In genomic region chr2:68464651-68465050, GRCh38 we compare ENCODE assay signal across 12 cellular contexts.
"Had no signal": no experiment of that assay in that cellular context is flagged by ENCODE, and none has a peak within 500 bp of the region (broad histone marks: within the 10 kb centered on the region; RNA-seq: fewer than 3 reads in every experiment).

No MANE protein-coding gene starts in this region.

- H3K4me2 ChIP-seq: hepatocyte had no signal

- H3K27ac Mint-ChIP-seq: WTC11 had no signal

- H3K36me3 Mint-ChIP-seq: WTC11 had no signal

- H3K4me3 Mint-ChIP-seq: activated T-cell treated with anti-CD3 and anti-CD28 coated beads, Interleukin-2, amount 50 U/mL, for 4 hours; WTC11 had no signal

- H2AFZ ChIP-seq: hepatocyte had no signal

- H3K27me3 Mint-ChIP-seq: activated naive CD8-positive, alpha-beta T cell treated with anti-CD3 and anti-CD28 coated beads, Interleukin-2, amount 50 U/mL, for 24 hours had no signal

- H3K4me1 ChIP-seq: uterus had no signal

- ATAC-seq: WTC11 had no signal

- H3K27ac ChIP-seq: hepatocyte, neutrophil, stomach, thoracic aorta, uterus had no signal

- H3K36me3 ChIP-seq: neutrophil, stomach, thoracic aorta, uterus had no signal

- H3K27me3 ChIP-seq: hepatocyte, neutrophil, stomach, uterus had no signal

- H3K9me3 ChIP-seq: neutrophil, stomach, thoracic aorta, uterus had no signal

- H3K9me3 Mint-ChIP-seq: activated naive CD8-positive, alpha-beta T cell treated with anti-CD3 and anti-CD28 coated beads, Interleukin-2, amount 50 U/mL, for 24 hours; activated T-cell treated with anti-CD3 and anti-CD28 coated beads, Interleukin-2, amount 50 U/mL, for 4 hours; WTC11 had no signal

- DNase-seq: activated naive CD8-positive, alpha-beta T cell treated with anti-CD3 and anti-CD28 coated beads, Interleukin-2, amount 50 U/mL, for 24 hours; cortex of kidney; effector CD8-positive, alpha-beta T cell; kidney glomerular epithelial cell; retina; stomach; uterus had no signal

- H3K4me3 ChIP-seq: hepatocyte, stomach, thoracic aorta, uterus had no signal
